2 cellular contexts compared by ENCODE assay signal in the genomic region with DNA sequence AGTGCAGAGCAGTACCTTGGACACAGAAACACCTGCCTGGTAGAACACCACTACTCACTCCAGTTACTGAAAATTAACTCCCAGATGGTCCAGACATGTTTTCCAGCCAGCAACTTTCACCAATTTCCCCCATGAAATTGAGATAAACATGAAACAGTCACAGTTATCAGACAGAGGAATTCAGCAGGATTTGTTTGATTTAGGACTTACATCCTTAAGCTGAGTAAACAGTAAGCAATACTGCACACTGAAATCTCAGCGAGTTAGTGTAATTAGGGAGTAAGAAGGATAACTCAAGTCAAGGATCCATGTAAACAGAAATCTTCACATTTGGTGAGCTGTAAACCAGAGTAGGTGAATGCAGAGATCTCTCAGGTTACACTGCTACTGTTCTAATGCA.
TF ChIP-seq lines count a peak whose summit lies in the region.

No MANE protein-coding gene starts in this region.

TF ChIP-seq in IMR-90, 13 proteins besides CTCF, POLR2A, EP300 and RAD21:
- TF ChIP-seq RFX5 (IDR thresholded peaks at IDR 0.05; ENCODE audit: low read depth, low read length) = no peak
- TF ChIP-seq NFE2L2 (IDR thresholded peaks at IDR 0.05; ENCODE audit: low read depth, low read length) = no peak
- TF ChIP-seq CEBPB (IDR thresholded peaks at IDR 0.05; ENCODE audit: low read depth, low read length) = no peak
- TF ChIP-seq SMC3 (IDR thresholded peaks at IDR 0.05; ENCODE audit: low read depth, low read length) = no peak

TF ChIP-seq in WTC11, 78 proteins besides CTCF, POLR2A, EP300 and RAD21:
- TF ChIP-seq ATF3 (CRISPR knock-in tag; conservative IDR thresholded peaks at IDR 0.05) (no peak), KAT7 (CRISPR knock-in tag; IDR thresholded peaks at IDR 0.05; ENCODE audit: borderline replicate concordance) (no peak), TP53 (CRISPR knock-in tag; IDR thresholded peaks at IDR 0.05) (no peak), ZSCAN18 (CRISPR knock-in tag; IDR thresholded peaks at IDR 0.05) (no peak), ZNF532 (CRISPR knock-in tag; IDR thresholded peaks at IDR 0.05; ENCODE audit: borderline replicate concordance) (no peak), SP1 (CRISPR knock-in tag; conservative IDR thresholded peaks at IDR 0.05) (no peak), GABPB1 (CRISPR knock-in tag; IDR thresholded peaks at IDR 0.05) (no peak), JUN (CRISPR knock-in tag; IDR thresholded peaks at IDR 0.05) (no peak), FOXP4 (CRISPR knock-in tag; IDR thresholded peaks at IDR 0.05) (no peak), ETV6 (CRISPR knock-in tag; IDR thresholded peaks at IDR 0.05) (no peak), ZNF138 (CRISPR knock-in tag; conservative IDR thresholded peaks at IDR 0.05) (no peak), NR3C1 (CRISPR knock-in tag; conservative IDR thresholded peaks at IDR 0.05; ENCODE audit: low read depth) (no peak), ESRRA (CRISPR knock-in tag; IDR thresholded peaks at IDR 0.05; ENCODE audit: borderline replicate concordance) (no peak)
